ENCODE assay signal across 12 cellular contexts in the genomic region with DNA sequence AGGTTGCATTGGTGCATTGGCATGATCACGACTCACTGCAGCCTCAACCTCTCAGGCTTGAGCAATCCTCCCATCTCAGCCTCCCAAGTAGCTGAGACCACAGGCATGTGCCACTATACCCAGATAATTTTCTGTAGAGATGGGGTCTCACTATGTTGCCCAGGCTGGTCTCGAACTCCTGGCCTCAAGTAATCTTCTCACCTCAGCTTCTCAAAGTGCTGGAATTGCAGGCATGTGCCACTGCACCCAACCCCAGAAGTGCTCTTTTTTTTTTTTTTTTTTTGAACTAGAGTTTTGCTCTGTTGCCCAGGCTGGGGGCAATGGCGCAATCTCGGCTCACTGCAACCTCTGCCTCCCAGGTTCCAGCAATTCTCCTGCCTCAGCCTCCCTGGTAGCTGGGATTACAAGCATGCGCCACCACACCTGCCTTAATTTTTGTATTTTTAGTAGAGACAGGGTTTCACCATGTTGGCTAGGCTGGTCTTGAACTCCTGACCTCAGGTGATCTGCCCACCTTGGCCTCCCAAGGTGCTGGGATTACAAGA. TPM values are rescaled to one million over a fixed set of nuclear protein-coding genes. Genes with fewer than 3 reads are reported as not detected.
"Had no signal": no experiment of that assay in that cellular context is flagged by ENCODE, and none has a peak within 500 bp of the region (broad histone marks: within the 10 kb centered on the region; RNA-seq: fewer than 3 reads in every experiment).

No MANE protein-coding gene starts in this region.

RNA-seq across cellular contexts. Expression of gene OPN4, which starts 8.7 kb away (rescaled TPM):
- total RNA-seq: activated CD4-positive, alpha-beta memory T cell treated with anti-CD3 and anti-CD28 coated beads, Interleukin-2, amount 10 ng/mL, durations not matched to agents 7 days and 5 days; activated CD4-positive, alpha-beta T cell treated with anti-CD3 and anti-CD28 coated beads for 36 hours; activated CD4-positive, alpha-beta T cell treated with anti-CD3 and anti-CD28 coated beads, Interleukin-2, amount 10 ng/mL, durations not matched to agents 7 days and 5 days; activated CD8-positive, alpha-beta memory T cell treated with anti-CD3 and anti-CD28 coated beads for 36 hours; activated CD8-positive, alpha-beta T cell treated with anti-CD3 and anti-CD28 coated beads, Interleukin-2, amount 10 ng/mL, durations not matched to agents 7 days and 5 days; activated naive CD8-positive, alpha-beta T cell treated with anti-CD3 and anti-CD28 coated beads, Interleukin-2, amount 10 ng/mL, durations not matched to agents 7 days and 5 days; activated T-cell treated with anti-CD3 and anti-CD28 coated beads, Interleukin-2, amount 50 U/mL, for 4 hours; activated T-cell treated with anti-CD3 and anti-CD28 coated beads, Interleukin-2, amount 50 U/mL, for 72 hours; activated T-helper 1 cell treated with anti-CD3 and anti-CD28 coated beads, Interleukin-12 subunit alpha, Interleukin-12 subunit beta, Interleukin-2, Interleukin-4 antibody, amounts not matched to agents 30 ng/mL and 10 ng/mL and 1 ng/mL, durations not matched to agents 14 hours and 24 hours and 36 hours; activated T-helper 17 cell treated with anti-CD3 and anti-CD28 coated beads, Interleukin-2, amount 50 U/mL, for 72 hours; ascending aorta; bronchial epithelial cell had no signal

RNA-seq across cellular contexts. Expression of gene LDB3, which starts 22.6 kb away (rescaled TPM):
- total RNA-seq: activated naive CD8-positive, alpha-beta T cell treated with anti-CD3 and anti-CD28 coated beads, Interleukin-2, amount 10 ng/mL, durations not matched to agents 7 days and 5 days; bronchial epithelial cell had no signal
